In the genomic region with DNA sequence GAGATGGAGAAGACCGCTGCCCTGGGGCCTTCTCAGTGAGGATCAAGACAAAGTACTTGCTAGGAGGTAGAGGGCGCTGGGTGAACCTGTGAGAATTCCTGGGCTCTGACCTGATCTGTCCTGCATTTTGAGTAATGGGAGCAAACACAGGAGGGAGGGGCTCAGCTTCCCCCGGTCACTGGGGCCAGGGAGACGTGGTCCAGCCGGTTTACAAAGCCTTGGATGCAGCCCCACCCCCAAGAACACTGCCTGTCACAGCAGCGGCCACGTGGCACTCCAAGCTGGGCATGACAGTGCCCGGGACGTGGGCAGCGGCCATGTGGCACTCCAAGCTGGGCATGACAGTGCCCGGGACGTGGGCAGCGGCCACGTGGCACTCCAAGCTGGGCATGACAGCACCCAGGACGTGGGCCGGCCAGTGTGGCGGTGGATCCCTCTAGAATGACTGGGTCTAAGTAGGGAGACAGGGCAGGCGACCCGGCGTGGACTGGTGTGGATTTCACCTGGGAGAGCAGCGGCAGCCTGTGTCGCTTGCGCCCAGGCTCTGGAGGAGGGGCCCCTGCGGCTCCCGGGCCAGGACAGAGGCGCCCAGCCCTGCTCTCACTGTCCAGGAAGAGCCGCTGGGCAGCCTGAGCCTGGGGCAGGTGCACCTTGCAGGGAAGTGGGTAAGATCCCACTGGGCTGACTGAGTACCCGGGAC, we compare ENCODE assay signal across 1 cellular context.
TF ChIP-seq lines count a peak whose summit lies in the region.

No MANE protein-coding gene starts in this region.

TF ChIP-seq in K562, 482 proteins besides CTCF, POLR2A, EP300 and RAD21:
- TF ChIP-seq CEBPG (CRISPR knock-in tag; IDR thresholded peaks at IDR 0.05) = no peak
- TF ChIP-seq CEBPG (tag; conservative IDR thresholded peaks at IDR 0.05 in 1 of 2, IDR thresholded peaks at IDR 0.05 in 1 of 2) = no peak
- TF ChIP-seq EP400 (IDR thresholded peaks at IDR 0.05) = no peak
- TF ChIP-seq CCNT2 (IDR thresholded peaks at IDR 0.05; ENCODE audit: borderline replicate concordance, extremely low read depth, insufficient read length, low read depth, low read length) = no peak
- TF ChIP-seq HNRNPL (IDR thresholded peaks at IDR 0.05; ENCODE audit: low read depth, low read length) = peak; percentile 29; the same call in 1 of the 2 replicates
- TF ChIP-seq, protein P1, sequence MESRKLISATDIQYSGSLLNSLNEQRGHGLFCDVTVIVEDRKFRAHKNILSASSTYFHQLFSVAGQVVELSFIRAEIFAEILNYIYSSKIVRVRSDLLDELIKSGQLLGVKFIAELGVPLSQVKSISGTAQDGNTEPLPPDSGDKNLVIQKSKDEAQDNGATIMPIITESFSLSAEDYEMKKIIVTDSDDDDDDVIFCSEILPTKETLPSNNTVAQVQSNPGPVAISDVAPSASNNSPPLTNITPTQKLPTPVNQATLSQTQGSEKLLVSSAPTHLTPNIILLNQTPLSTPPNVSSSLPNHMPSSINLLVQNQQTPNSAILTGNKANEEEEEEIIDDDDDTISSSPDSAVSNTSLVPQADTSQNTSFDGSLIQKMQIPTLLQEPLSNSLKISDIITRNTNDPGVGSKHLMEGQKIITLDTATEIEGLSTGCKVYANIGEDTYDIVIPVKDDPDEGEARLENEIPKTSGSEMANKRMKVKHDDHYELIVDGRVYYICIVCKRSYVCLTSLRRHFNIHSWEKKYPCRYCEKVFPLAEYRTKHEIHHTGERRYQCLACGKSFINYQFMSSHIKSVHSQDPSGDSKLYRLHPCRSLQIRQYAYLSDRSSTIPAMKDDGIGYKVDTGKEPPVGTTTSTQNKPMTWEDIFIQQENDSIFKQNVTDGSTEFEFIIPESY (CRISPR knock-in tag; IDR thresholded peaks at IDR 0.05) = 0 out of 2 replicates have a peak, but pooled peaks have one; percentile 22
- no peak for TF ChIP-seq SETDB1 (IDR thresholded peaks at IDR 0.05; ENCODE audit: low read length)
